ENCODE assay signal across 2 cellular contexts in the genomic region with DNA sequence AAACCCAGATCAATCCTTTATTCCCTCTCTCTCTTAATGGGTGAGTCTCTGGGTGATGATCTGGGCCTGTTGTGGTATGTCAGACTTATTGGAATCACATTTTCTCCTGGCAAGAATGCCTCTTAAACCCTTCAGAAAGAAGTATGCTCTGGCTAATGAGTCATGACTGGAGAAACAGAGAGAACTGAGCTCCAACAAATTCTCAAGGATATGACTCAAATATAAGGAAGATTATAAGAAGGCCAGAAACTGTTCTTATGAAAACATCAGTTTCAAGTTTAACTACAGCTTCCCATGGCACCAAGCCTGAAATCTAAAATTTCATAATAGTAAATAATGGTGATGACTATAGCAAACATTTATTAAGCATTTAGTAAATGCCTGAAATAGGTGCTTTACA.
A peak's percentile ranks its signal among the peaks of the same experiment; 100 is the strongest.
TF ChIP-seq lines count a peak whose summit lies in the region.

No MANE protein-coding gene starts in this region.

TF ChIP-seq in A549, 52 proteins besides CTCF, POLR2A, EP300 and RAD21 (continued from another document and continues in another):
- TF ChIP-seq MAX (IDR thresholded peaks at IDR 0.05) (peak; percentile 63; the same call in 1 of the 2 replicates), CHD2 (IDR thresholded peaks at IDR 0.05; ENCODE audit: low read length, partially characterized antibody) (no peak), ESRRA (IDR thresholded peaks at IDR 0.05; ENCODE audit: borderline replicate concordance, low read length) (no peak), CBX8 (IDR thresholded peaks at IDR 0.05) (no peak), CEBPB (IDR thresholded peaks at IDR 0.05) (peak; percentile 84 to 94), FOXS1 (CRISPR knock-in tag; IDR thresholded peaks at IDR 0.05) (peak; percentile 74; the same call in 1 of the 2 replicates), HOXA7 (CRISPR knock-in tag; IDR thresholded peaks at IDR 0.05) (no peak), HOXB5 (CRISPR knock-in tag; IDR thresholded peaks at IDR 0.05) (no peak), HEYL (CRISPR knock-in tag; IDR thresholded peaks at IDR 0.05) (no peak), EHMT2 (IDR thresholded peaks at IDR 0.05; ENCODE audit: low read depth) (no peak), GATA3 (IDR thresholded peaks at IDR 0.05; ENCODE audit: borderline replicate concordance) (peak; percentile 86; the same call in 1 of the 2 replicates), RARB (CRISPR knock-in tag; IDR thresholded peaks at IDR 0.05) (no peak), PBX3 (IDR thresholded peaks at IDR 0.05) (peak; percentile 29; the same call in 1 of the 2 replicates), E2F6 (IDR thresholded peaks at IDR 0.05; ENCODE audit: borderline replicate concordance, low read depth) (no peak), NPAS2 (CRISPR knock-in tag; IDR thresholded peaks at IDR 0.05; ENCODE audit: borderline replicate concordance) (no peak), CHD4 (IDR thresholded peaks at IDR 0.05; ENCODE audit: borderline replicate concordance) (no peak), NR3C1 (IDR thresholded peaks at IDR 0.05) (no peak), NFE2L2 (conservative IDR thresholded peaks at IDR 0.05; ENCODE audit: low read length) (no peak), ZNF302 (CRISPR knock-in tag; IDR thresholded peaks at IDR 0.05) (no peak), FOSB (CRISPR knock-in tag; IDR thresholded peaks at IDR 0.05) (no peak), ZC3H11A (IDR thresholded peaks at IDR 0.05) (no peak), POLR2AphosphoS2 (conservative IDR thresholded peaks at IDR 0.05; ENCODE audit: low read length) (no peak), RCOR1 (IDR thresholded peaks at IDR 0.05; ENCODE audit: low read depth, low read length) (no peak), HDAC2 (IDR thresholded peaks at IDR 0.05) (no peak), MAZ (IDR thresholded peaks at IDR 0.05; ENCODE audit: borderline replicate concordance, low read depth, low read length) (no peak), SREBF2 (IDR thresholded peaks at IDR 0.05) (no peak), HES2 (IDR thresholded peaks at IDR 0.05) (no peak)
- TF ChIP-seq, protein P1, sequence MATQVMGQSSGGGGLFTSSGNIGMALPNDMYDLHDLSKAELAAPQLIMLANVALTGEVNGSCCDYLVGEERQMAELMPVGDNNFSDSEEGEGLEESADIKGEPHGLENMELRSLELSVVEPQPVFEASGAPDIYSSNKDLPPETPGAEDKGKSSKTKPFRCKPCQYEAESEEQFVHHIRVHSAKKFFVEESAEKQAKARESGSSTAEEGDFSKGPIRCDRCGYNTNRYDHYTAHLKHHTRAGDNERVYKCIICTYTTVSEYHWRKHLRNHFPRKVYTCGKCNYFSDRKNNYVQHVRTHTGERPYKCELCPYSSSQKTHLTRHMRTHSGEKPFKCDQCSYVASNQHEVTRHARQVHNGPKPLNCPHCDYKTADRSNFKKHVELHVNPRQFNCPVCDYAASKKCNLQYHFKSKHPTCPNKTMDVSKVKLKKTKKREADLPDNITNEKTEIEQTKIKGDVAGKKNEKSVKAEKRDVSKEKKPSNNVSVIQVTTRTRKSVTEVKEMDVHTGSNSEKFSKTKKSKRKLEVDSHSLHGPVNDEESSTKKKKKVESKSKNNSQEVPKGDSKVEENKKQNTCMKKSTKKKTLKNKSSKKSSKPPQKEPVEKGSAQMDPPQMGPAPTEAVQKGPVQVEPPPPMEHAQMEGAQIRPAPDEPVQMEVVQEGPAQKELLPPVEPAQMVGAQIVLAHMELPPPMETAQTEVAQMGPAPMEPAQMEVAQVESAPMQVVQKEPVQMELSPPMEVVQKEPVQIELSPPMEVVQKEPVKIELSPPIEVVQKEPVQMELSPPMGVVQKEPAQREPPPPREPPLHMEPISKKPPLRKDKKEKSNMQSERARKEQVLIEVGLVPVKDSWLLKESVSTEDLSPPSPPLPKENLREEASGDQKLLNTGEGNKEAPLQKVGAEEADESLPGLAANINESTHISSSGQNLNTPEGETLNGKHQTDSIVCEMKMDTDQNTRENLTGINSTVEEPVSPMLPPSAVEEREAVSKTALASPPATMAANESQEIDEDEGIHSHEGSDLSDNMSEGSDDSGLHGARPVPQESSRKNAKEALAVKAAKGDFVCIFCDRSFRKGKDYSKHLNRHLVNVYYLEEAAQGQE (IDR thresholded peaks at IDR 0.05): no peak
- TF ChIP-seq, protein P2, sequence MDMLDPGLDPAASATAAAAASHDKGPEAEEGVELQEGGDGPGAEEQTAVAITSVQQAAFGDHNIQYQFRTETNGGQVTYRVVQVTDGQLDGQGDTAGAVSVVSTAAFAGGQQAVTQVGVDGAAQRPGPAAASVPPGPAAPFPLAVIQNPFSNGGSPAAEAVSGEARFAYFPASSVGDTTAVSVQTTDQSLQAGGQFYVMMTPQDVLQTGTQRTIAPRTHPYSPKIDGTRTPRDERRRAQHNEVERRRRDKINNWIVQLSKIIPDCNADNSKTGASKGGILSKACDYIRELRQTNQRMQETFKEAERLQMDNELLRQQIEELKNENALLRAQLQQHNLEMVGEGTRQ (IDR thresholded peaks at IDR 0.05): no peak
- TF ChIP-seq, protein P3, sequence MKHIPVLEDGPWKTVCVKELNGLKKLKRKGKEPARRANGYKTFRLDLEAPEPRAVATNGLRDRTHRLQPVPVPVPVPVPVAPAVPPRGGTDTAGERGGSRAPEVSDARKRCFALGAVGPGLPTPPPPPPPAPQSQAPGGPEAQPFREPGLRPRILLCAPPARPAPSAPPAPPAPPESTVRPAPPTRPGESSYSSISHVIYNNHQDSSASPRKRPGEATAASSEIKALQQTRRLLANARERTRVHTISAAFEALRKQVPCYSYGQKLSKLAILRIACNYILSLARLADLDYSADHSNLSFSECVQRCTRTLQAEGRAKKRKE (CRISPR knock-in tag; IDR thresholded peaks at IDR 0.05; ENCODE audit: low read depth): no peak

TF ChIP-seq in endothelial cell of umbilical vein, 7 proteins besides CTCF, POLR2A, EP300 and RAD21 (continued from another document):
- TF ChIP-seq GATA2 (IDR thresholded peaks at IDR 0.05; ENCODE audit: insufficient read depth, insufficient read length, low read depth, low read length) (no peak), FOS (IDR thresholded peaks at IDR 0.05; ENCODE audit: borderline replicate concordance, insufficient read depth, low read length) (peak; percentile 90)
